Comparison of ENCODE assay signal across 13 cellular contexts in the genomic region with DNA sequence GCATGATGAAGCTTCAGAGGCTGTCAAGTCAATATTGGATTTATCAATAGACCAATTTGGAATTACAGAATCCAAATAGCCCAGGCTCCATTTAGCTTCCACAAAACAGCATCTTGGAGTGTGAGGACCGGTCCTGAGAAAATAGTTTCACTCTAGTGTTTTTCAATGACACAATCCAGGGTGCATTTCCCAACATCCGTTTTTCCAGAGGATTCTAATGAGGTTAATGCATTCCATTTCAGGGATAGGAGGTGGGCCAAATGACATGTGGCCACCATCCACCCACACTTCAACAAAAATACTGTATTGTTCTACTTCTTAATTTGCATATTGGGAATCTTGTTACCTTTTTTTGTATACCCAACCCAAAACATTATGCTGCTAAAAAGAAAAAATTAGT.
"Had no signal": no experiment of that assay in that cellular context is flagged by ENCODE, and none has a peak within 500 bp of the region (broad histone marks: within the 10 kb centered on the region; RNA-seq: fewer than 3 reads in every experiment).

No MANE protein-coding gene starts in this region.

- DNase-seq: activated CD4-positive, alpha-beta T cell treated with anti-CD3 and anti-CD28 coated beads for 4 hours; activated naive CD4-positive, alpha-beta T cell treated with anti-CD3 and anti-CD28 coated beads for 36 hours; effector memory CD4-positive, alpha-beta T cell; foreskin melanocyte; head of caudate nucleus; natural killer cell; occipital lobe; psoas muscle; stimulated activated CD4-positive, alpha-beta T cell treated with anti-CD3 and anti-CD28 coated beads, Interleukin-12 subunit alpha, Interleukin-12 subunit beta, amount 100 ng/mL, for 4 hours; stimulated activated naive CD8-positive, alpha-beta T cell treated with anti-CD3 and anti-CD28 coated beads, Interleukin-15, Interleukin-2, amounts not matched to agents 100 U/mL and 50 U/mL, for 24 hours; upper lobe of left lung had no signal

- H3K9me3 Mint-ChIP-seq: activated naive CD4-positive, alpha-beta T cell treated with anti-CD3 and anti-CD28 coated beads for 36 hours; central memory CD8-positive, alpha-beta T cell; T-helper 1 cell treated with Interleukin-12 subunit alpha and Interleukin-12 subunit beta and Interleukin-4 antibody, amounts not matched to agents 30 μg/mL and 1 μg/mL, for 36 hours had no signal

- H3K27ac ChIP-seq: psoas muscle, upper lobe of left lung had no signal

- H3K4me3 ChIP-seq: psoas muscle, upper lobe of left lung had no signal

- H3K27ac Mint-ChIP-seq: activated naive CD4-positive, alpha-beta T cell treated with anti-CD3 and anti-CD28 coated beads for 36 hours; natural killer cell; T-helper 1 cell treated with Interleukin-12 subunit alpha and Interleukin-12 subunit beta and Interleukin-4 antibody, amounts not matched to agents 30 μg/mL and 1 μg/mL, for 36 hours had no signal

- H3K9me3 ChIP-seq: psoas muscle, upper lobe of left lung had no signal

- H3K4me1 ChIP-seq: psoas muscle, upper lobe of left lung had no signal

- H3K27me3 ChIP-seq: upper lobe of left lung had no signal

- H3K36me3 ChIP-seq: upper lobe of left lung had no signal

- H3K36me3 Mint-ChIP-seq: natural killer cell had no signal

- H3K4me1 Mint-ChIP-seq: central memory CD8-positive, alpha-beta T cell; natural killer cell had no signal

- ATAC-seq: natural killer cell; psoas muscle; stimulated activated naive CD8-positive, alpha-beta T cell treated with anti-CD3 and anti-CD28 coated beads, Interleukin-15, Interleukin-2, amounts not matched to agents 100 U/mL and 50 U/mL, for 24 hours had no signal

- H3K4me3 Mint-ChIP-seq: activated naive CD4-positive, alpha-beta T cell treated with anti-CD3 and anti-CD28 coated beads for 36 hours; central memory CD8-positive, alpha-beta T cell; natural killer cell; T-helper 1 cell treated with Interleukin-12 subunit alpha and Interleukin-12 subunit beta and Interleukin-4 antibody, amounts not matched to agents 30 μg/mL and 1 μg/mL, for 36 hours had no signal
